13 cellular contexts compared by ENCODE assay signal in genomic region chr7:135716677-135717238, GRCh38. TPM values are rescaled to one million over a fixed set of nuclear protein-coding genes. Genes with fewer than 3 reads are reported as not detected.
DNase-seq lines count a peak whose midpoint lies in the region; ATAC-seq and TF ChIP-seq lines count a peak whose summit lies in the region.
"Had no signal": no experiment of that assay in that cellular context is flagged by ENCODE, and none has a peak within 500 bp of the region (broad histone marks: within the 10 kb centered on the region; RNA-seq: fewer than 3 reads in every experiment).

No MANE protein-coding gene starts in this region.

- no peak for ATAC-seq in right lobe of liver

- peak overlapping the region; percentile 42 for H3K4me2 ChIP-seq in skeletal muscle satellite cell (ENCODE audit: low read length)

- WGBS in right lobe of liver (ENCODE audit: insufficient coverage, low coverage, low lambda C conversion rate, missing lambda C conversion rate): 71% methylated on average over 9 of the region's 9 CpGs

- peaks cover 20% of the 10 kb centered on the region for H3K4me1 Mint-ChIP-seq in chondrocyte (ENCODE audit: low read depth)
- H3K4me1 Mint-ChIP-seq: IgD-negative memory B cell had no signal

- H3K36me3 ChIP-seq in skeletal muscle satellite cell (ENCODE audit: insufficient read depth, low read length): no peaks in the 10 kb centered on the region
- no peaks in the 10 kb centered on the region for H3K36me3 ChIP-seq in right lobe of liver

- peak overlapping the region; percentile 8 for H3K27ac Mint-ChIP-seq in chondrocyte (ENCODE audit: unreplicated experiment)
- H3K27ac Mint-ChIP-seq: IgD-negative memory B cell; stimulated activated naive CD8-positive, alpha-beta T cell treated with anti-CD3 and anti-CD28 coated beads, Interleukin-15, Interleukin-2, amounts not matched to agents 100 ng/mL and 50 ng/mL, for 24 hours had no signal

- no peaks in the 10 kb centered on the region for H3K9me3 Mint-ChIP-seq in chondrocyte (ENCODE audit: low read depth)
- H3K9me3 Mint-ChIP-seq: IgD-negative memory B cell; stimulated activated naive CD8-positive, alpha-beta T cell treated with anti-CD3 and anti-CD28 coated beads, Interleukin-15, Interleukin-2, amounts not matched to agents 100 ng/mL and 50 ng/mL, for 24 hours had no signal

- no peak overlapping the region for H3K4me3 Mint-ChIP-seq in chondrocyte (ENCODE audit: unreplicated experiment)
- H3K4me3 Mint-ChIP-seq: IgD-negative memory B cell; stimulated activated naive CD8-positive, alpha-beta T cell treated with anti-CD3 and anti-CD28 coated beads, Interleukin-15, Interleukin-2, amounts not matched to agents 100 ng/mL and 50 ng/mL, for 24 hours had no signal

- no peak overlapping the region for H3K9ac ChIP-seq in skeletal muscle satellite cell (ENCODE audit: low read depth, low read length)

- intact Hi-C loops in right lobe of liver (cut with DNase I): no loop called here

- no peak overlapping the region for H3K27ac ChIP-seq in right lobe of liver
- H3K27ac ChIP-seq: coronary artery had no signal

- TF ChIP-seq CTCF in HFF-Myc (IDR thresholded peaks at IDR 0.05; ENCODE audit: low read depth, low read length, missing control alignments) (no peak), chondrocyte (IDR thresholded peaks at IDR 0.05) (no peak), right lobe of liver (IDR thresholded peaks at IDR 0.05) (no peak)

- H3K36me3 Mint-ChIP-seq in chondrocyte (ENCODE audit: low read depth): no peaks in the 10 kb centered on the region
- H3K36me3 Mint-ChIP-seq: IgD-negative memory B cell had no signal

- H3K27me3 Mint-ChIP-seq in chondrocyte (ENCODE audit: low read depth): no peaks in the 10 kb centered on the region

- no peaks in the 10 kb centered on the region for H3K9me3 ChIP-seq in skeletal muscle satellite cell (replicated peaks; ENCODE audit: low read length)
- no peaks in the 10 kb centered on the region for H3K9me3 ChIP-seq in right lobe of liver

- TF ChIP-seq POLR2A in right lobe of liver (IDR thresholded peaks at IDR 0.05): no peak

- DNase-seq in HFF-Myc (ENCODE audit: extremely low read depth, low read depth) (peak; percentile 91), NCI-H524 treated with DMSO at 0.1 percent for 48 hours (lab: John Stamatoyannopoulos, UW) (peak; percentile 94), chondrocyte (ENCODE audit: low spot score) (no peak), right lobe of liver (no peak), anterior cingulate cortex (lab: John Stamatoyannopoulos, UW) (no peak), NCI-H1436 treated with DMSO at 0.1 percent for 48 hours (lab: John Stamatoyannopoulos, UW) (no peak)

- H3K27me3 ChIP-seq in skeletal muscle satellite cell (ENCODE audit: control insufficient read depth, insufficient read depth, low read length) (no peaks in the 10 kb centered on the region), right lobe of liver (no peaks in the 10 kb centered on the region)

- no peak overlapping the region for H3K4me3 ChIP-seq in HFF-Myc (replicated peaks; ENCODE audit: low read depth, low read length)
- H3K4me3 ChIP-seq in skeletal muscle satellite cell (ENCODE audit: low read length): peak overlapping the region; percentile 1
- H3K4me3 ChIP-seq in right lobe of liver: no peak overlapping the region
- H3K4me3 ChIP-seq: coronary artery had no signal

- H3K4me1 ChIP-seq in skeletal muscle satellite cell (ENCODE audit: control insufficient read depth, insufficient read depth, low read length) (peaks cover 31% of the 10 kb centered on the region), right lobe of liver (no peaks in the 10 kb centered on the region)

RNA-seq across cellular contexts. Expression of gene SLC13A4, which starts 11.2 kb away (rescaled TPM):
- not detected in 3 replicates for total RNA-seq in chondrocyte
- total RNA-seq in skeletal muscle satellite cell (2012; rRNA removed): 0.51 and 0.87 TPM in 2 replicates
- total RNA-seq in right lobe of liver: under 1 TPM in 4 of 6 experiments, not detected in 2; 0.09 to 0.25 (median 0.18) TPM
- total RNA-seq: activated CD8-positive, alpha-beta memory T cell treated with anti-CD3 and anti-CD28 coated beads for 36 hours; skeletal muscle tissue had no signal

RNA-seq across cellular contexts. Expression of gene FAM180A, which starts 31.9 kb away (rescaled TPM):
- 0.27 to 1.4 TPM (median 0.31 TPM) in 3 replicates for total RNA-seq in chondrocyte
- 35.6 and 43.9 TPM in 2 replicates for total RNA-seq in skeletal muscle satellite cell (2012; rRNA removed)
- 10 to 100 TPM in 1 of 6 experiments, 1 to 10 TPM in 5; 2.8 to 14.9 (median 6.4) TPM for total RNA-seq in right lobe of liver
- total RNA-seq: activated CD8-positive, alpha-beta memory T cell treated with anti-CD3 and anti-CD28 coated beads for 36 hours; H1 had no signal

RNA-seq across cellular contexts. Expression of gene STMP1, which starts 54.4 kb away (rescaled TPM):
- 34.7 to 53.0 TPM (median 36.7 TPM) in 3 replicates for total RNA-seq in chondrocyte
- total RNA-seq in skeletal muscle satellite cell (2012; rRNA removed): 18.0 and 22.7 TPM in 2 replicates
- 10 to 100 TPM in 5 of 6 experiments, 1 to 10 TPM in 1; 8.8 to 20.6 (median 14.6) TPM for total RNA-seq in right lobe of liver

Comparison
In these comparisons a context has a peak if more than half of its experiments do, and no peak if none do; other contexts are left out.
1. DNase-seq: peak in HFF-Myc (single experiment) and NCI-H524 treated with DMSO at 0.1 percent for 48 hours (single experiment); none in chondrocyte (single experiment), right lobe of liver (0 of 3), anterior cingulate cortex (0 of 58) and NCI-H1436 treated with DMSO at 0.1 percent for 48 hours (single experiment).